Comparison of ENCODE assay signal across 13 cellular contexts in the genomic region with DNA sequence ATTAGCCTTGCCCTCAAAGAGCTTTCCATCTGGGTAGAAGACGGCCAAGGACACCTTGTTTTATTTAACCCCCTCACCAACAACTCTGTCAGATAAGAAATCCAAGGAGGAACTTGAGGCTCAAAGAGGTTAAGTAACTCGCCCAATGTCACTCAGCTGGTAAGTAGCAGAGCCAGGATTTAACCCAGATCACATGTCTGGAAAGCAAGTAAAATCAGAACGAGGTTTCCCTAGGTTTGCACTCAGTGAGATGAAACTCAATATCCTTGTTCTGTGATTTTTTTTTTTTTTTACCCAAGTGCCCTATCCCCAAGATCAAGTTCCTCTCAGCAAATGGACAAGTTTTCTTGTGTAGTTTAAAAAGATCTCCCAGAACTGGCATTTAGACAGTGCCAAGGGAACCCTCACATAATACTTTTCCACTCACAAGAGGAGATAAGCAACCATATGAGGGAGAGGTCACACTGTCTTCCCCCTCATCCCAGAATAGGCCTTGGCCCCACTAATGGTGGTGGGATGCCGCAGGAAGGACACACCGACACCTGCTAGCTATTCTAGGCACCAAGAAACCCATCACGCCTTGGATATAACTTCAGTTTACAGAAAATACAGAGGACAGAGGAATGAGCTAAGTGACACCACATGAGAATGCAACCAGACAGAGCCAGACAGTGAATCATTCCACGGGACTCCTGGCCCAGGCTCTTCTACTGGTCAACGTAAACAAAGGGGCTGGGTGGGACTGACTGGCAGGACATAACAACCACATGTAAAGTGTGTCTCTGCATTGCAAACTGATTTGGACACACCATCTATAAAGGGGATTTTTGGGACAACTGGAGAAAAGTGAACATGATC. TPM values are rescaled to one million over a fixed set of nuclear protein-coding genes. Genes with fewer than 3 reads are reported as not detected.
DNase-seq lines count a peak whose midpoint lies in the region; ATAC-seq, FAIRE-seq and TF ChIP-seq lines count a peak whose summit lies in the region.
"Had no signal": no experiment of that assay in that cellular context is flagged by ENCODE, and none has a peak within 500 bp of the region (broad histone marks: within the 10 kb centered on the region; RNA-seq: fewer than 3 reads in every experiment).

No MANE protein-coding gene starts in this region.

- peaks cover 4% of the 10 kb centered on the region for H3K36me3 Mint-ChIP-seq in activated naive CD8-positive, alpha-beta T cell treated with anti-CD3 and anti-CD28 coated beads for 36 hours
- no peaks in the 10 kb centered on the region for H3K36me3 Mint-ChIP-seq in activated naive CD8-positive, alpha-beta T cell treated with anti-CD3 and anti-CD28 coated beads, Interleukin-2, amount 50 U/mL, for 24 hours (ENCODE audit: low read depth)

- no peaks in the 10 kb centered on the region for H3K27me3 Mint-ChIP-seq in activated naive CD8-positive, alpha-beta T cell treated with anti-CD3 and anti-CD28 coated beads for 36 hours
- no peaks in the 10 kb centered on the region for H3K27me3 Mint-ChIP-seq in activated naive CD8-positive, alpha-beta T cell treated with anti-CD3 and anti-CD28 coated beads, Interleukin-2, amount 50 U/mL, for 24 hours
- H3K27me3 Mint-ChIP-seq: activated B cell treated with CpG ODN at 0.5 μM for 24 hours had no signal

- no peak overlapping the region for H3K4me2 ChIP-seq in hepatocyte

- H3K27ac ChIP-seq in hepatocyte = peak overlapping the region; percentile 53
- H3K27ac ChIP-seq: tibial artery had no signal

- no peaks in the 10 kb centered on the region for H3K9me3 Mint-ChIP-seq in activated naive CD8-positive, alpha-beta T cell treated with anti-CD3 and anti-CD28 coated beads for 36 hours
- H3K9me3 Mint-ChIP-seq in activated naive CD8-positive, alpha-beta T cell treated with anti-CD3 and anti-CD28 coated beads, Interleukin-2, amount 50 U/mL, for 24 hours = no peaks in the 10 kb centered on the region
- H3K9me3 Mint-ChIP-seq: activated B cell treated with CpG ODN at 0.5 μM for 24 hours had no signal

- no peaks in the 10 kb centered on the region for H3K9me2 ChIP-seq in hepatocyte (replicated peaks; ENCODE audit: insufficient read depth)

- no peak for TF ChIP-seq CTCF in bronchial epithelial cell (IDR thresholded peaks at IDR 0.05; ENCODE audit: insufficient read depth, low read length, severe bottlenecking)
- TF ChIP-seq CTCF in hepatocyte (IDR thresholded peaks at IDR 0.05; ENCODE audit: poor library complexity) = no peak

- H3K4me1 Mint-ChIP-seq in activated naive CD8-positive, alpha-beta T cell treated with anti-CD3 and anti-CD28 coated beads for 36 hours = peaks cover 19% of the 10 kb centered on the region
- peaks cover 26% of the 10 kb centered on the region for H3K4me1 Mint-ChIP-seq in activated naive CD8-positive, alpha-beta T cell treated with anti-CD3 and anti-CD28 coated beads, Interleukin-2, amount 50 U/mL, for 24 hours

- peaks cover 9% of the 10 kb centered on the region for H3K36me3 ChIP-seq in bronchial epithelial cell (ENCODE audit: control insufficient read depth, insufficient read depth, low read length)
- H3K36me3 ChIP-seq in hepatocyte (replicated peaks; ENCODE audit: insufficient read depth, low read depth) = no peaks in the 10 kb centered on the region

- peak overlapping the region; percentile 40 for H3K27ac Mint-ChIP-seq in activated naive CD8-positive, alpha-beta T cell treated with anti-CD3 and anti-CD28 coated beads for 36 hours
- no peak overlapping the region for H3K27ac Mint-ChIP-seq in activated naive CD8-positive, alpha-beta T cell treated with anti-CD3 and anti-CD28 coated beads, Interleukin-2, amount 50 U/mL, for 24 hours
- H3K27ac Mint-ChIP-seq: activated B cell treated with CpG ODN at 0.5 μM for 24 hours had no signal

- WGBS in hepatocyte (ENCODE audit: low lambda C conversion rate, missing lambda C conversion rate) = 73% methylated on average over 8 of the region's 8 CpGs

- H3K79me2 ChIP-seq in hepatocyte = peaks cover 79% of the 10 kb centered on the region

- no peaks in the 10 kb centered on the region for H3K27me3 ChIP-seq in bronchial epithelial cell (ENCODE audit: control insufficient read depth, insufficient read depth, low read length)
- no peaks in the 10 kb centered on the region for H3K27me3 ChIP-seq in hepatocyte
- H3K27me3 ChIP-seq: tibial artery had no signal

- H3K4me3 ChIP-seq in bronchial epithelial cell (ENCODE audit: low read depth, low read length) (no peak overlapping the region), hepatocyte (no peak overlapping the region)
- H3K4me3 ChIP-seq: tibial artery had no signal

- peaks cover 12% of the 10 kb centered on the region for H3K4me1 ChIP-seq in hepatocyte (ENCODE audit: insufficient read depth)
- H3K4me1 ChIP-seq: tibial artery had no signal

- H4K20me1 ChIP-seq in hepatocyte (ENCODE audit: insufficient read depth, poor library complexity, severe bottlenecking) = peaks cover 50% of the 10 kb centered on the region

- no peak for DNase-seq in activated naive CD8-positive, alpha-beta T cell treated with anti-CD3 and anti-CD28 coated beads for 36 hours
- no peak for DNase-seq in activated naive CD8-positive, alpha-beta T cell treated with anti-CD3 and anti-CD28 coated beads, Interleukin-2, amount 50 U/mL, for 24 hours
- peak; percentile 28 for DNase-seq in bronchial epithelial cell (ENCODE audit: low read depth)
- DNase-seq in hepatocyte (ENCODE audit: low spot score) = no peak
- no peak for DNase-seq in urothelium cell line (ENCODE audit: low spot score)
- no peak for DNase-seq in NCI-H2196 treated with DMSO at 0.1 percent for 48 hours (lab: John Stamatoyannopoulos, UW; ENCODE audit: unreplicated experiment)
- no peak for DNase-seq in NCI-H146 (lab: John Stamatoyannopoulos, UW)
- DNase-seq in NK-92 (lab: John Stamatoyannopoulos, UW; ENCODE audit: unreplicated experiment) = no peak
- DNase-seq: ACHN, activated B cell treated with CpG ODN at 0.5 μM for 24 hours, KBM-7, NCI-H2029 treated with DMSO at 0.1 percent for 48 hours, tibial artery had no signal

- H2AFZ ChIP-seq in hepatocyte = no peak overlapping the region

- H3K9me3 ChIP-seq in hepatocyte (ENCODE audit: low read depth) = no peaks in the 10 kb centered on the region
- H3K9me3 ChIP-seq: tibial artery had no signal

- no peak for FAIRE-seq in bronchial epithelial cell (lab: Jason Lieb, UNC)
- FAIRE-seq in urothelium cell line (lab: Jason Lieb, UNC) = peak; percentile 27

- ATAC-seq in activated naive CD8-positive, alpha-beta T cell treated with anti-CD3 and anti-CD28 coated beads, Interleukin-2, amount 50 U/mL, for 24 hours = no peak

- no peak overlapping the region for H3K4me3 Mint-ChIP-seq in activated naive CD8-positive, alpha-beta T cell treated with anti-CD3 and anti-CD28 coated beads for 36 hours
- H3K4me3 Mint-ChIP-seq in activated naive CD8-positive, alpha-beta T cell treated with anti-CD3 and anti-CD28 coated beads, Interleukin-2, amount 50 U/mL, for 24 hours = no peak overlapping the region
- H3K4me3 Mint-ChIP-seq: activated B cell treated with CpG ODN at 0.5 μM for 24 hours had no signal

RNA-seq across cellular contexts. Expression of a gene that starts 8.6 kb away (rescaled TPM):
- total RNA-seq in activated naive CD8-positive, alpha-beta T cell treated with anti-CD3 and anti-CD28 coated beads for 36 hours = 10 to 100 TPM; 49.3 to 52.3 TPM
- total RNA-seq in bronchial epithelial cell (49.5 and 63.6 TPM in 2 replicates), hepatocyte (86.9 and 118 TPM in 2 replicates)
- 53.2 and 60.2 TPM in 2 replicates for polyA plus RNA-seq in hepatocyte

RNA-seq across cellular contexts. Expression of a gene that starts 33.1 kb away (rescaled TPM):
- 1 to 10 TPM; 6.2 to 6.4 TPM for total RNA-seq in activated naive CD8-positive, alpha-beta T cell treated with anti-CD3 and anti-CD28 coated beads for 36 hours
- total RNA-seq in bronchial epithelial cell (118 and 179 TPM in 2 replicates), hepatocyte (290 and 390 TPM in 2 replicates)
- polyA plus RNA-seq in hepatocyte = 575 and 686 TPM in 2 replicates

RNA-seq across cellular contexts. Expression of a gene that starts 53.4 kb away (rescaled TPM):
- 10 to 100 TPM; 41.2 to 45.7 TPM for total RNA-seq in activated naive CD8-positive, alpha-beta T cell treated with anti-CD3 and anti-CD28 coated beads for 36 hours
- total RNA-seq in bronchial epithelial cell (5.3 and 8.1 TPM in 2 replicates), hepatocyte (8.2 and 11.5 TPM in 2 replicates)
- polyA plus RNA-seq in hepatocyte = 20.3 and 27.6 TPM in 2 replicates

Comparison
In these comparisons a context has a peak if more than half of its experiments do, and no peak if none do; other contexts are left out.
1. RNA of a gene that starts 33.1 kb away (total RNA-seq): 290 to 390 TPM in hepatocyte and 118 to 179 TPM in bronchial epithelial cell; 6.2 to 6.4 TPM in activated naive CD8-positive, alpha-beta T cell treated with anti-CD3 and anti-CD28 coated beads for 36 hours; every median in the first group is over 10 times any median in the second.